ENCODE assay signal across 8 cellular contexts in the genomic region with DNA sequence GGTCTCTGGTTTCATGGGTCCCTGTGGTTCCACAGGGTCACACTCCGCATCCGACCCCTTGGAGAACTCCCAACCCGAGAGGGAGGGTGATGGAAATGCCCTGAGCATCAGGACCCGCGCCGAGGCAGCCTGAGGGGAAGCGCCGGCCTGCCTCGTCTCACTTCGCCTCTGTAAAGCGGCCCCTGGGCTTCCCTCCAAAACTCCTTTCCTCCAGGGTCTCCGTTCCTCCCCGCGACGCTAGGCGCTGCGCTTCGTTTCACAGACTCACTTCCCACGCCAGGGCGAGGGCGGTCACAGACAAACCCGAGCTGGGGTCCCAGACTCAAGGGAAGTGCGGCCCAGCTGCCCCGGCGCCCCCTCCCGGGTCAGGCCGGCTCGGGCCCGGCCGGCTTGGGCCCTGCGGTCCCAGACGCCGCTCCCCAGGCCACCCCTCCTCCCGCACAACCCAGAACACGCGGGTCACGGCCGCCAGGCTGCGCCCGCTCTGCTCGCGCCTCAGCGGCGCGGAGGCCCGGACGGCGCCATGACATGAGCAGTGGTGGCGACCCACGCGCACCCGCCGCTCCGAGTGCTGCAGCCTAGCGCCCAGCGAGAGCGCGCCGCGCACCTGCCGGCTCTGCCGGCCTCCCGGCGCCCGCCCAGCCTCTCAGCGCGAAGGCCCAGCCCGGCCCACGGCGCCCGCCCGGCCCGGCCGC. TPM values are rescaled to one million over a fixed set of nuclear protein-coding genes. Genes with fewer than 3 reads are reported as not detected.
DNase-seq lines count a peak whose midpoint lies in the region; ATAC-seq and TF ChIP-seq lines count a peak whose summit lies in the region.

No MANE protein-coding gene starts in this region.

- TF ChIP-seq CTCF in foreskin keratinocyte (conservative IDR thresholded peaks at IDR 0.05) = no peak
- no peak for TF ChIP-seq CTCF in neural crest cell (conservative IDR thresholded peaks at IDR 0.05)

- H3K4me3 Mint-ChIP-seq in activated T-cell treated with anti-CD3 and anti-CD28 coated beads, Interleukin-2, amount 50 U/mL, for 4 hours = peak overlapping the region; percentile 89
- peak overlapping the region; percentile 85 for H3K4me3 Mint-ChIP-seq in neural crest cell

- H3K4me1 ChIP-seq in foreskin keratinocyte = no peaks in the 10 kb centered on the region

- H3K9me3 Mint-ChIP-seq in activated T-cell treated with anti-CD3 and anti-CD28 coated beads, Interleukin-2, amount 50 U/mL, for 4 hours = no peaks in the 10 kb centered on the region
- no peaks in the 10 kb centered on the region for H3K9me3 Mint-ChIP-seq in neural crest cell

- peaks cover 67% of the 10 kb centered on the region for H3K4me1 Mint-ChIP-seq in activated T-cell treated with anti-CD3 and anti-CD28 coated beads, Interleukin-2, amount 50 U/mL, for 4 hours (ENCODE audit: low read depth)
- H3K4me1 Mint-ChIP-seq in neural crest cell = peaks cover 26% of the 10 kb centered on the region

- DNase-seq in NCI-H2171 (lab: John Stamatoyannopoulos, UW) (peak; percentile 8), foreskin keratinocyte (no peak), neural crest cell (ENCODE audit: low read depth, low spot score) (peak; percentile 26), NCI-H526 treated with DMSO at 0.1 percent for 48 hours (lab: John Stamatoyannopoulos, UW) (no peak)
- peak; percentile 60 for DNase-seq in activated T-cell treated with anti-CD3 and anti-CD28 coated beads, Interleukin-2, amount 50 U/mL, for 4 hours

- H3K27ac ChIP-seq in foreskin keratinocyte (no peak overlapping the region), temporal lobe (ENCODE audit: low read depth, low read length) (peak overlapping the region; percentile 36)

- no peaks in the 10 kb centered on the region for H3K27me3 Mint-ChIP-seq in activated T-cell treated with anti-CD3 and anti-CD28 coated beads, Interleukin-2, amount 50 U/mL, for 4 hours (ENCODE audit: low read depth)
- peaks cover 3% of the 10 kb centered on the region for H3K27me3 Mint-ChIP-seq in neural crest cell (ENCODE audit: low read depth)

- H3K27ac Mint-ChIP-seq in neural crest cell (ENCODE audit: unreplicated experiment) = no peak overlapping the region

- H3K36me3 Mint-ChIP-seq in activated T-cell treated with anti-CD3 and anti-CD28 coated beads, Interleukin-2, amount 50 U/mL, for 4 hours (ENCODE audit: insufficient read depth) = peaks cover 7% of the 10 kb centered on the region
- no peaks in the 10 kb centered on the region for H3K36me3 Mint-ChIP-seq in neural crest cell (ENCODE audit: low read depth)

- peaks cover 64% of the 10 kb centered on the region for H3K27me3 ChIP-seq in foreskin keratinocyte

- peak; percentile 25 for ATAC-seq in GM18858 (IDR thresholded peaks at IDR 0.05; ENCODE audit: unreplicated experiment)
- ATAC-seq in HG02798 (IDR thresholded peaks at IDR 0.05; ENCODE audit: poor library complexity, unreplicated experiment) = peak; percentile 52
- ATAC-seq in activated T-cell treated with anti-CD3 and anti-CD28 coated beads, Interleukin-2, amount 50 U/mL, for 4 hours = peak; percentile 63 to 67
- peak; percentile 40 for ATAC-seq in foreskin keratinocyte

RNA-seq across cellular contexts. Expression of gene NUP210, which starts 0.6 kb away (rescaled TPM):
- 10 to 100 TPM; 80.3 to 83.4 (median 82.0) TPM for total RNA-seq in activated T-cell treated with anti-CD3 and anti-CD28 coated beads, Interleukin-2, amount 50 U/mL, for 4 hours
- not detected in 2 replicates for total RNA-seq in foreskin keratinocyte
- polyA plus RNA-seq in foreskin keratinocyte = not detected in 2 replicates
- total RNA-seq in neural crest cell = 59.4 and 59.5 TPM in 2 replicates
- 7.6 TPM for total RNA-seq in temporal lobe

Comparison
In these comparisons a context has a peak if more than half of its experiments do, and no peak if none do; other contexts are left out.
1. DNase-seq: peak in NCI-H2171 (single experiment), activated T-cell treated with anti-CD3 and anti-CD28 coated beads, Interleukin-2, amount 50 U/mL, for 4 hours (single experiment) and neural crest cell (single experiment); none in foreskin keratinocyte (0 of 2) and NCI-H526 treated with DMSO at 0.1 percent for 48 hours (single experiment).
2. Peak in every context shown above with its lines, with median percentiles within 50 percentile points of each other: ATAC-seq.